ENCODE assay signal across 17 cellular contexts in the genomic region with DNA sequence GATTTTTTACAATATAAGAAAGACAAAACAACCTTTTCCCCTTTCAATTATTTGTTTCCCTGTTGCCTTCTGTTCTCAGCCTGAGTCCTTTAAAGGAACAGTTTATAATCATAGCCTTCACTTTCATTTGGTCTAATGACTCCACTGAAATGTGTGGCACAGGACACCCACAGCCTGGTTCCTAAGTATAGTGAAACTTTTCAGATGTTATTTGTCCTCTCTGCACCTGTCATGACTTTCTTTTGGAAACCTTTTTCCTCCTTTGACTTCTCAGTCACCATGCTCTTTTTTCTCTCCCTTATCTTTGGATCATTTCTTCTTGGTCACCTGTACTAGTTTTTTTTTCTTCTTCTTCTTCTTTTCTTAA.
DNase-seq lines count a peak whose midpoint lies in the region; ATAC-seq lines count a peak whose summit lies in the region.
"Had no signal": no experiment of that assay in that cellular context is flagged by ENCODE, and none has a peak within 500 bp of the region (broad histone marks: within the 10 kb centered on the region; RNA-seq: fewer than 3 reads in every experiment).

No MANE protein-coding gene starts in this region.

- ATAC-seq in GM19395 (IDR thresholded peaks at IDR 0.05; ENCODE audit: unreplicated experiment) (peak; percentile 61), HG03342 (IDR thresholded peaks at IDR 0.05; ENCODE audit: unreplicated experiment) (peak; percentile 52), HG03439 (IDR thresholded peaks at IDR 0.05; ENCODE audit: unreplicated experiment) (no peak)

- peaks cover 6 to 24% (median 18%) of the 10 kb centered on the region in 10 experiments; a peak in 16 of 20 replicates for H3K4me1 ChIP-seq in BLaER1 treated with 17β-estradiol and CSF1 and Interleukin-3, amounts not matched to agents 10 nM and 100 nM
- peaks cover 42% of the 10 kb centered on the region for H3K4me1 ChIP-seq in adipocyte (ENCODE audit: control insufficient read depth, insufficient read depth, low read length)
- H3K4me1 ChIP-seq: SJCRH30 had no signal

- H3K27me3 ChIP-seq in BLaER1 treated with 17β-estradiol and CSF1 and Interleukin-3, amounts not matched to agents 10 nM and 100 nM = peaks cover 0 to 7% (median 0%) of the 10 kb centered on the region in 11 experiments; a peak in 1 of 22 replicates
- no peaks in the 10 kb centered on the region for H3K27me3 ChIP-seq in adipocyte (replicated peaks; ENCODE audit: control insufficient read depth, insufficient read depth, low read length)
- H3K27me3 ChIP-seq: SJCRH30 had no signal

- no peak overlapping the region for H3K4me3 ChIP-seq in BLaER1 treated with 17β-estradiol and CSF1 and Interleukin-3, amounts not matched to agents 10 nM and 100 nM
- H3K4me3 ChIP-seq in adipocyte (ENCODE audit: low read length) = no peak overlapping the region
- H3K4me3 ChIP-seq: SJCRH30 had no signal

- H4K20me1 ChIP-seq in BLaER1 treated with 17β-estradiol and CSF1 and Interleukin-3, amounts not matched to agents 10 nM and 100 nM = no peaks in the 10 kb centered on the region

- no peaks in the 10 kb centered on the region for H3K36me3 ChIP-seq in BLaER1 treated with 17β-estradiol and CSF1 and Interleukin-3, amounts not matched to agents 10 nM and 100 nM
- H3K36me3 ChIP-seq in adipocyte (ENCODE audit: control insufficient read depth, insufficient read depth, low read length, severe bottlenecking) = peaks cover 4% of the 10 kb centered on the region

- H3K4me2 ChIP-seq in BLaER1 treated with 17β-estradiol and CSF1 and Interleukin-3, amounts not matched to agents 10 nM and 100 nM = peak overlapping the region in 6 of 11 experiments; percentile 19 to 68 (median 44); a peak in 10 of 22 replicates

- DNase-seq in adipocyte (ENCODE audit: low read depth) (no peak), NCI-H345 (lab: John Stamatoyannopoulos, UW) (no peak), NCI-H2029 treated with DMSO at 0.1 percent for 48 hours (lab: John Stamatoyannopoulos, UW) (no peak)
- DNase-seq: DMS153; GOT3; NCI-H1417; NCI-H187 treated with DMSO at 0.1 percent for 48 hours; NCI-H446; NCI-H69; NK-92 treated with Interleukin-12 subunit alpha and Interleukin-12 subunit beta, amount 100 ng/mL, for 24 hours; RPMI8226; SJCRH30 had no signal

- no peaks in the 10 kb centered on the region for H3K9me3 ChIP-seq in BLaER1 treated with 17β-estradiol and CSF1 and Interleukin-3, amounts not matched to agents 10 nM and 100 nM (replicated peaks in 1 of 11)
- H3K9me3 ChIP-seq in adipocyte (ENCODE audit: control insufficient read depth, low read length) = no peaks in the 10 kb centered on the region
- H3K9me3 ChIP-seq: SJCRH30 had no signal

- H3K9ac ChIP-seq in BLaER1 treated with 17β-estradiol and CSF1 and Interleukin-3, amounts not matched to agents 10 nM and 100 nM = no peak overlapping the region
- peak overlapping the region; percentile 70 for H3K9ac ChIP-seq in adipocyte (ENCODE audit: low read length)

- no peak overlapping the region; a peak in 1 of 22 replicates for H3K27ac ChIP-seq in BLaER1 treated with 17β-estradiol and CSF1 and Interleukin-3, amounts not matched to agents 10 nM and 100 nM
- H3K27ac ChIP-seq: C4-2B, SJCRH30 had no signal
